In the genomic region with DNA sequence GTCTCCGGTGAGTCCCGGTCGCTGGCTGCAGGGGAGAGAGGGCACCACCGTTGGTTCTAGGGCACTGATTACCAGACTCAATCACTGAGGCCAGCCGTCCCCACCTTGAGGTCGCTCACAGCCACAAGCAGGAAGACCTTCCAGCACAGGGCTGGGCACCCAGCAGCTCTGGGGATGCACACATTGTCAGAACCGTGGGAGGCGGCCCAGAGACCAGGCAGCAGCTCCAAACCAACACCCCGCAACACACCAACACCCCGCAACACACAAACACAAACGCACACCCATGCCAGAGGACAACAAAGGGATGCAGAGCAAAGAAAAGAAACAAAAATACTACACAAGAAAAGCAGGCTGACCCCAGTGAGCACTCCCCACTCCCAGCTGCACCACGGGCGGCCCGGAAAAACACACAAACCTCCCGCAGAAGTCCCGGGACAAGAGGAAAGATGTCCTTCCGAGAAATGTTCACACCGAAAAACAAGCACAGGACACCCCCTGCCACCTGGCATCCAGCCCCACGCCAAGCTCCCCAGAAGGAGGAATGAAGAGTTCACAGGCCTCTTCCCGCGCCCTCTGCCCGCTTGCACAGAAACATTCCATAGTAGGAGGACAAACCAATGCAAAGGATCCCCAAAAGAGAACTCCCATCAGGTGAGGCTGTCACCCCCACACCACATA, we compare ENCODE assay signal across 21 cellular contexts. TPM values are rescaled to one million over a fixed set of nuclear protein-coding genes. Genes with fewer than 3 reads are reported as not detected.
DNase-seq lines count a peak whose midpoint lies in the region; ATAC-seq, FAIRE-seq and TF ChIP-seq lines count a peak whose summit lies in the region.
"Had no signal": no experiment of that assay in that cellular context is flagged by ENCODE, and none has a peak within 500 bp of the region (broad histone marks: within the 10 kb centered on the region; RNA-seq: fewer than 3 reads in every experiment).

No MANE protein-coding gene starts in this region.

- H3K79me2 ChIP-seq in GM23338 (replicated peaks; ENCODE audit: insufficient read depth) (no peaks in the 10 kb centered on the region), H1 (ENCODE audit: control insufficient read depth in 1 of 2, insufficient read depth in 2 of 2, low read length in 2 of 2) (no peaks in the 10 kb centered on the region)

- no peak for TF ChIP-seq POLR2A in H1 (IDR thresholded peaks at IDR 0.05; ENCODE audit: control extremely low read depth in 1 of 2, low read depth in 2 of 2, low read length in 2 of 2)

- H4K20me1 ChIP-seq in GM23338 (replicated peaks; ENCODE audit: insufficient read depth): peaks cover 20% of the 10 kb centered on the region
- H4K20me1 ChIP-seq in H1 (replicated peaks in 1 of 2; ENCODE audit: control insufficient read depth in 1 of 2, insufficient read depth in 2 of 2, low read length in 2 of 2): peaks cover 47% of the 10 kb centered on the region in 2 experiments

- H3K23me2 ChIP-seq in H1 (ENCODE audit: low read depth, low read length): peaks cover 2% of the 10 kb centered on the region

- no peaks in the 10 kb centered on the region for H3K9me3 Mint-ChIP-seq in activated CD4-positive, alpha-beta T cell treated with anti-CD3 and anti-CD28 coated beads, Interleukin-2, amount 10 ng/mL, durations not matched to agents 24 days and 14 days
- H3K9me3 Mint-ChIP-seq in GM23338: peaks cover 4% of the 10 kb centered on the region
- no peaks in the 10 kb centered on the region for H3K9me3 Mint-ChIP-seq in neural crest cell
- H3K9me3 Mint-ChIP-seq: CD4-positive, alpha-beta T cell had no signal

- intact Hi-C loops in activated CD4-positive, alpha-beta T cell treated with anti-CD3 and anti-CD28 coated beads, Interleukin-2, amount 10 ng/mL, durations not matched to agents 24 days and 14 days (cut with micrococcal nuclease): no loop called here

- H4K5ac ChIP-seq in H1 (ENCODE audit: insufficient read length, low read depth, low read length): no peak overlapping the region

- H3K36me3 Mint-ChIP-seq in activated CD4-positive, alpha-beta T cell treated with anti-CD3 and anti-CD28 coated beads, Interleukin-2, amount 10 ng/mL, durations not matched to agents 24 days and 14 days (ENCODE audit: low read depth): no peaks in the 10 kb centered on the region
- H3K36me3 Mint-ChIP-seq in GM23338 (ENCODE audit: low read depth): no peaks in the 10 kb centered on the region; the same call in 2 of the 3 replicates
- H3K36me3 Mint-ChIP-seq in neural crest cell (ENCODE audit: low read depth): peaks cover 2% of the 10 kb centered on the region

- H2AK5ac ChIP-seq in H1 (ENCODE audit: low read depth, low read length): no peak overlapping the region

- no peak for DNase-seq in activated CD4-positive, alpha-beta T cell treated with anti-CD3 and anti-CD28 coated beads, Interleukin-2, amount 10 ng/mL, durations not matched to agents 24 days and 14 days
- no peak for DNase-seq in activated CD4-positive, alpha-beta T cell treated with anti-CD3 and anti-CD28 coated beads, Interleukin-2, amount 50 U/mL, for 48 hours
- DNase-seq in GM23338 (ENCODE audit: low spot score): peak; percentile 24
- DNase-seq in H1 (ENCODE audit: low read depth in 1 of 2, low spot score in 2 of 2): peak in 1 of 2 experiments; percentile 59
- DNase-seq in neural crest cell (ENCODE audit: low read depth, low spot score): no peak
- no peak for DNase-seq in caudate nucleus (lab: John Stamatoyannopoulos, UW)
- DNase-seq: 8988T; BE2C; CD4-positive, alpha-beta T cell; KBM-7; NCI-H1436 treated with DMSO at 0.1 percent for 48 hours; NCI-H2029 treated with DMSO at 0.1 percent for 48 hours; NCI-H2171 treated with DMSO at 0.1 percent for 48 hours; NCI-H748 treated with DMSO at 0.1 percent for 48 hours; PC-3; SJCRH30 had no signal

- H3K18ac ChIP-seq in H1 (ENCODE audit: extremely low read depth, low read length): no peak overlapping the region; the same call in 1 of the 2 replicates

- no peak overlapping the region for H2BK20ac ChIP-seq in H1 (ENCODE audit: low read length)

- H3K4me1 ChIP-seq in GM23338 (ENCODE audit: insufficient read depth): peaks cover 16% of the 10 kb centered on the region; the same call in 1 of the 2 replicates
- H3K4me1 ChIP-seq in H1 (replicated peaks in 1 of 4; ENCODE audit: control insufficient read depth in 3 of 4, insufficient read depth in 4 of 4, low read length in 3 of 4): peaks cover 0 to 22% (median 11%) of the 10 kb centered on the region in 4 experiments; a peak in 6 of 7 replicates
- H3K4me1 ChIP-seq: HAP-1, SJCRH30 had no signal

- H3K4me3 ChIP-seq in GM23338: no peak overlapping the region
- no peak overlapping the region for H3K4me3 ChIP-seq in H1 (ENCODE audit: extremely low read depth in 1 of 4, insufficient read depth in 2 of 4, low read depth in 3 of 4, low read length in 4 of 4)
- H3K4me3 ChIP-seq: HAP-1, SJCRH30 had no signal

- no peak overlapping the region for H3K4me3 Mint-ChIP-seq in activated CD4-positive, alpha-beta T cell treated with anti-CD3 and anti-CD28 coated beads, Interleukin-2, amount 10 ng/mL, durations not matched to agents 24 days and 14 days
- H3K4me3 Mint-ChIP-seq in GM23338 (peak overlapping the region; percentile 2; the same call in 1 of the 3 replicates), neural crest cell (peak overlapping the region; percentile 20)
- H3K4me3 Mint-ChIP-seq: CD4-positive, alpha-beta T cell had no signal

- H3K27ac Mint-ChIP-seq in activated CD4-positive, alpha-beta T cell treated with anti-CD3 and anti-CD28 coated beads, Interleukin-2, amount 10 ng/mL, durations not matched to agents 24 days and 14 days: peak overlapping the region; percentile 51
- H3K27ac Mint-ChIP-seq in GM23338: no peak overlapping the region
- H3K27ac Mint-ChIP-seq in neural crest cell (ENCODE audit: unreplicated experiment): no peak overlapping the region
- H3K27ac Mint-ChIP-seq: CD4-positive, alpha-beta T cell had no signal

- H3K27me3 ChIP-seq in GM23338 (ENCODE audit: insufficient read depth) (peaks cover 97% of the 10 kb centered on the region), H1 (replicated peaks in 1 of 4; ENCODE audit: control insufficient read depth in 3 of 4, extremely low read depth in 1 of 4, insufficient read depth in 3 of 4, low read length in 3 of 4) (peaks cover 97 to 99% (median 97%) of the 10 kb centered on the region in 4 experiments)
- H3K27me3 ChIP-seq: BE2C had no signal

- no peak overlapping the region for H3K56ac ChIP-seq in H1 (replicated peaks; ENCODE audit: insufficient read length, low read depth, low read length)

- H4K8ac ChIP-seq in H1 (ENCODE audit: extremely low read depth, insufficient read depth, low read length): no peak overlapping the region

- TF ChIP-seq EP300 in H1 (IDR thresholded peaks at IDR 0.05; ENCODE audit: borderline replicate concordance in 1 of 2, low read depth in 2 of 2, low read length in 2 of 2): no peak

- TF ChIP-seq CTCF in GM23338 (conservative IDR thresholded peaks at IDR 0.05; ENCODE audit: low read depth in 2 of 2) (no peak), H1 (IDR thresholded peaks at IDR 0.05; ENCODE audit: control extremely low read depth in 1 of 3, insufficient read depth in 1 of 3, low read depth in 1 of 3, low read length in 3 of 3) (no peak), neural crest cell (conservative IDR thresholded peaks at IDR 0.05) (no peak)

- H2AFZ ChIP-seq in GM23338 (no peak overlapping the region), H1 (ENCODE audit: low read length) (no peak overlapping the region)

- H3K14ac ChIP-seq in H1 (ENCODE audit: insufficient read length): no peak overlapping the region

- WGBS in H1 (ENCODE audit: extremely low coverage in 1 of 2, insufficient coverage in 1 of 2, insufficient read length in 1 of 2, insufficient replicate concordance in 2 of 2, low coverage in 1 of 2, low lambda C conversion rate in 2 of 2, missing lambda C conversion rate in 1 of 2), 2 experiments: 12% methylated on average over 18 of the region's 22 CpGs; no CpG with 5 or more reads in 1 of the 2 experiments

- H3K79me1 ChIP-seq in H1 (ENCODE audit: low read depth, low read length): no peaks in the 10 kb centered on the region

- no peak overlapping the region for H2BK120ac ChIP-seq in H1 (replicated peaks; ENCODE audit: low read depth, low read length)

- CTCF ChIA-PET in H1 (lab: Charles Lee; ENCODE audit: partially characterized antibody): interaction anchor here (0.7 to 2.4 kb wide), 6 partner anchors 12 to 180 kb away, joined by 3 to 8 read pairs (median 5); no protein-coding TSS in a partner anchor

- H2BK15ac ChIP-seq in H1 (ENCODE audit: low read length): peak overlapping the region; percentile 92; the same call in 1 of the 2 replicates

- H3K4me1 Mint-ChIP-seq in activated CD4-positive, alpha-beta T cell treated with anti-CD3 and anti-CD28 coated beads, Interleukin-2, amount 10 ng/mL, durations not matched to agents 24 days and 14 days: no peaks in the 10 kb centered on the region
- peaks cover 34% of the 10 kb centered on the region for H3K4me1 Mint-ChIP-seq in GM23338
- H3K4me1 Mint-ChIP-seq in neural crest cell: peaks cover 11% of the 10 kb centered on the region

- H4K91ac ChIP-seq in H1 (replicated peaks; ENCODE audit: insufficient read length, low read length): peak overlapping the region; percentile 4

- ATAC-seq in GM23338 (no peak), HG03439 (IDR thresholded peaks at IDR 0.05; ENCODE audit: unreplicated experiment) (no peak), HG03457 (IDR thresholded peaks at IDR 0.05; ENCODE audit: unreplicated experiment) (no peak)
- ATAC-seq: PC-3 had no signal

- H3K36me3 ChIP-seq in GM23338 (ENCODE audit: insufficient read depth): no peaks in the 10 kb centered on the region
- H3K36me3 ChIP-seq in H1 (ENCODE audit: control insufficient read depth in 2 of 4, insufficient read depth in 4 of 4, low read length in 3 of 4): peaks cover 0 to 18% (median 0%) of the 10 kb centered on the region in 4 experiments; a peak in 1 of 8 replicates
- H3K36me3 ChIP-seq: HAP-1, SJCRH30 had no signal

- H3K27ac ChIP-seq in GM23338 (ENCODE audit: low read depth): no peak overlapping the region
- no peak overlapping the region for H3K27ac ChIP-seq in H1 (ENCODE audit: low read depth, low read length)
- no peak overlapping the region for H3K27ac ChIP-seq in caudate nucleus (ENCODE audit: low read depth, low read length)
- H3K27ac ChIP-seq: RWPE1, SJCRH30 had no signal

- no peak for FAIRE-seq in H1 (lab: Jason Lieb, UNC)
- FAIRE-seq: GM19239 had no signal

- H3K23ac ChIP-seq in H1 (ENCODE audit: insufficient read length): no peak overlapping the region

- H3K4ac ChIP-seq in H1 (replicated peaks; ENCODE audit: insufficient read length, low read depth, low read length): no peak overlapping the region

- H3K9me2 ChIP-seq in GM23338 (ENCODE audit: insufficient read depth): no peaks in the 10 kb centered on the region

- H3K9me3 ChIP-seq in H1 (ENCODE audit: insufficient read depth in 2 of 2, low read depth in 1 of 2, low read length in 1 of 2): peaks cover 0 to 3% of the 10 kb centered on the region in 2 experiments; a peak in 1 of 4 replicates
- H3K9me3 ChIP-seq: BE2C, HAP-1, SJCRH30 had no signal

- no peak overlapping the region for H3K4me2 ChIP-seq in GM23338
- no peak overlapping the region; a peak in 1 of 4 replicates for H3K4me2 ChIP-seq in H1 (ENCODE audit: insufficient read depth in 1 of 2, low read depth in 2 of 2, low read length in 2 of 2)

- H2BK5ac ChIP-seq in H1 (ENCODE audit: low read depth, low read length): no peak overlapping the region

- H3K27me3 Mint-ChIP-seq in activated CD4-positive, alpha-beta T cell treated with anti-CD3 and anti-CD28 coated beads, Interleukin-2, amount 10 ng/mL, durations not matched to agents 24 days and 14 days: peaks cover 60% of the 10 kb centered on the region
- peaks cover 88% of the 10 kb centered on the region for H3K27me3 Mint-ChIP-seq in GM23338 (ENCODE audit: insufficient read depth, low read depth, poor library complexity)
- H3K27me3 Mint-ChIP-seq in neural crest cell (ENCODE audit: low read depth): peaks cover 86% of the 10 kb centered on the region

- 0 out of 2 replicates have a peak, but pooled peaks cover 5% of the 10 kb centered on the region for H3F3A ChIP-seq in GM23338 (replicated peaks; ENCODE audit: low read depth)

- peak overlapping the region; percentile 64 for H2BK12ac ChIP-seq in H1 (ENCODE audit: low read depth, low read length)

- H3K9ac ChIP-seq in H1 (replicated peaks in 1 of 4; ENCODE audit: extremely low read depth in 1 of 4, low read depth in 3 of 4, low read length in 3 of 4): no peak overlapping the region

- TF ChIP-seq RAD21 in H1 (IDR thresholded peaks at IDR 0.05 in 1 of 2, conservative IDR thresholded peaks at IDR 0.05 in 1 of 2; ENCODE audit: low read depth in 2 of 2, low read length in 2 of 2): no peak

- POLR2A ChIA-PET in H1 (lab: Charles Lee; ENCODE audit: partially characterized antibody): interaction anchor here (0.7 to 1.5 kb wide), 5 partner anchors 10 to 83 kb away, joined by 3 to 6 read pairs (median 4); no protein-coding TSS in a partner anchor

RNA-seq across cellular contexts. Expression of gene HMX1, which starts 3.2 kb away (rescaled TPM):
- not detected in 2 replicates for total RNA-seq in activated CD4-positive, alpha-beta T cell treated with anti-CD3 and anti-CD28 coated beads, Interleukin-2, amount 10 ng/mL, durations not matched to agents 24 days and 14 days
- total RNA-seq in GM23338 (2014; rRNA removed; shearing (Covaris generic)): 0.69 TPM in 1 of 2 replicates, not detected in the other
- polyA plus RNA-seq in GM23338 (2016; fragmentation: Nextera tagmentation; extraction: Ambion mirVana): 0.23 TPM in 1 of 2 replicates, not detected in the other
- 0.26 and 0.34 TPM in 2 replicates for total RNA-seq in H1 (2021; fragmentation: NEBNext Ultra II Directional; extraction: Animal tissue kit (Norgen Biotek cat#: 25700))
- 0.08 TPM in 1 of 2 replicates, not detected in the other for polyA plus RNA-seq in H1 (2011; rRNA removed)
- polyA plus RNA-seq in H1 (2011; cell fraction: cytosol; rRNA removed): 0.10 TPM
- 0.07 TPM for polyA plus RNA-seq in H1 (2011; cell fraction: nucleus; rRNA removed)
- polyA plus RNA-seq in H1 (2012, experiment 1 of 2): not detected in 4 replicates
- polyA plus RNA-seq in H1 (2012, experiment 2 of 2): not detected
- 0.18 TPM for polyA plus RNA-seq in H1 (2013, experiment 1 of 2)
- polyA plus RNA-seq in H1 (2013, experiment 2 of 2): 0.06 TPM
- polyA minus RNA-seq in H1 (2011; rRNA and poly(A)+ RNA removed): not detected in 2 replicates
- not detected for polyA minus RNA-seq in H1 (2011; cell fraction: cytosol; rRNA and poly(A)+ RNA removed)
- polyA minus RNA-seq in H1 (2011; cell fraction: nucleus; rRNA and poly(A)+ RNA removed): not detected
- 0.91 and 1.1 TPM in 2 replicates for total RNA-seq in neural crest cell
- total RNA-seq: CD4-positive, alpha-beta T cell; PC-3; SJCRH30 had no signal
